ENCODE assay signal across 1 cellular context in the genomic region with DNA sequence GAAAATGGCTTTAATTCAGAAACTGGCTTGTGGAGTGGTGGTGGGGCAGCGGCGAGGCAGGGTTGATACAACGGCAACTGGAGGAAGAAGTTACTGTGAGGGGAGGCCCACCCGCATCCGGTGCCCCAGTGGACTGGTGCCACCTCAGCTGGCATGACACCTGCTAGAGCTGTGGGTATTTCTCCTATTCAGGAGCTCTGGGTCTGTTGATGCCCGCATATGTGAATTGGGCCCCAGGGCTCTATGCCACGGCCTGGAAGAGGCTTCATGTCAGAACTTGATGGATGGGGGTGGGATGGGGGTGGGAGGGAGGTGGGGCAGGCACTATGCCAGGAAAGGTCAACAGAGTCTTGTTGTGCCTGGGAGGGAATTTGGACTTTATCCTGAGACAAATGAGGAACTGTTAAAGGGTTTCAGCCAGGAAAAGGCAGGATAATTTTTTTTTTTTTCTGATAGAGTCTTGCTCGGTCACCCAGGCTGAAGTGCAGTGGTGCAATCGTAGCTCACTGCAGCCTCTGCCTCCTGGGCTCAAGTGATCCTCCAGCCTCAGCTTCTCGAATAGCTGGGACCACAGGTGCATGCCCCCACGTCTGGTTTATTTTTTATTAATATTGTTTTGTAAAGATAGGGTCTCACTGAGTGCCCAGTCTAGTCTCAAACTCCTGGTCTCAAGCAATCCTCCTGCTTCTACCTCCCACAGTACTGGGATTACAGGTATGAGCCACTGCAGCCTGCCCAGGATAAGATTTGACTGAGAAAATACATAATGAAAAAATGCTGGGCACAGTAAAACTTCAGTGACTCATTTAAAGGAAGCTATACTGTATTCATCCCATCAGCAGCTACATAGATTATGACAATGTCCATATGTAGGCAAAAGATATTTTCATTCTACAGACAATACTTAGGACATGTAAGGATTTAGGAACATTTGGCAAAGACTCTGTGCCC.
TF ChIP-seq lines count a peak whose summit lies in the region.

No MANE protein-coding gene starts in this region.

TF ChIP-seq in HepG2, 621 proteins besides CTCF, POLR2A, EP300 and RAD21 (continued from another document and continues in another):
- TF ChIP-seq, protein P1, sequence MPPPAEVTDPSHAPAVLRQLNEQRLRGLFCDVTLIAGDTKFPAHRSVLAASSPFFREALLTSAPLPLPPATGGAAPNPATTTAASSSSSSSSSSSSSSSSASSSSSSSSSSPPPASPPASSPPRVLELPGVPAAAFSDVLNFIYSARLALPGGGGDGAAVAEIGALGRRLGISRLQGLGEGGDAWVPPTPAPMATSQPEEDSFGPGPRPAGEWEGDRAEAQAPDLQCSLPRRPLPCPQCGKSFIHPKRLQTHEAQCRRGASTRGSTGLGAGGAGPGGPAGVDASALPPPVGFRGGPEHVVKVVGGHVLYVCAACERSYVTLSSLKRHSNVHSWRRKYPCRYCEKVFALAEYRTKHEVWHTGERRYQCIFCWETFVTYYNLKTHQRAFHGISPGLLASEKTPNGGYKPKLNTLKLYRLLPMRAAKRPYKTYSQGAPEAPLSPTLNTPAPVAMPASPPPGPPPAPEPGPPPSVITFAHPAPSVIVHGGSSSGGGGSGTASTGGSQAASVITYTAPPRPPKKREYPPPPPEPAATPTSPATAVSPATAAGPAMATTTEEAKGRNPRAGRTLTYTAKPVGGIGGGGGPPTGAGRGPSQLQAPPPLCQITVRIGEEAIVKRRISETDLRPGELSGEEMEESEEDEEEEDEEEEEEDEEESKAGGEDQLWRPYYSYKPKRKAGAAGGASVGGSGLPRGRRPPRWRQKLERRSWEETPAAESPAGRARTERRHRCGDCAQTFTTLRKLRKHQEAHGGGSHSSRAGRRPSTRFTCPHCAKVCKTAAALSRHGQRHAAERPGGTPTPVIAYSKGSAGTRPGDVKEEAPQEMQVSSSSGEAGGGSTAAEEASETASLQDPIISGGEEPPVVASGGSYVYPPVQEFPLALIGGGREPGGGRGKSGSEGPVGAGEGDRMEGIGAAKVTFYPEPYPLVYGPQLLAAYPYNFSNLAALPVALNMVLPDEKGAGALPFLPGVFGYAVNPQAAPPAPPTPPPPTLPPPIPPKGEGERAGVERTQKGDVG (CRISPR knock-in tag; IDR thresholded peaks at IDR 0.05; ENCODE audit: borderline replicate concordance), result no peak
- TF ChIP-seq, protein P2, sequence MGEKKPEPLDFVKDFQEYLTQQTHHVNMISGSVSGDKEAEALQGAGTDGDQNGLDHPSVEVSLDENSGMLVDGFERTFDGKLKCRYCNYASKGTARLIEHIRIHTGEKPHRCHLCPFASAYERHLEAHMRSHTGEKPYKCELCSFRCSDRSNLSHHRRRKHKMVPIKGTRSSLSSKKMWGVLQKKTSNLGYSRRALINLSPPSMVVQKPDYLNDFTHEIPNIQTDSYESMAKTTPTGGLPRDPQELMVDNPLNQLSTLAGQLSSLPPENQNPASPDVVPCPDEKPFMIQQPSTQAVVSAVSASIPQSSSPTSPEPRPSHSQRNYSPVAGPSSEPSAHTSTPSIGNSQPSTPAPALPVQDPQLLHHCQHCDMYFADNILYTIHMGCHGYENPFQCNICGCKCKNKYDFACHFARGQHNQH (CRISPR knock-in tag; IDR thresholded peaks at IDR 0.05), result peak; percentile 47; the same call in 1 of the 2 replicates
- TF ChIP-seq, protein P3, sequence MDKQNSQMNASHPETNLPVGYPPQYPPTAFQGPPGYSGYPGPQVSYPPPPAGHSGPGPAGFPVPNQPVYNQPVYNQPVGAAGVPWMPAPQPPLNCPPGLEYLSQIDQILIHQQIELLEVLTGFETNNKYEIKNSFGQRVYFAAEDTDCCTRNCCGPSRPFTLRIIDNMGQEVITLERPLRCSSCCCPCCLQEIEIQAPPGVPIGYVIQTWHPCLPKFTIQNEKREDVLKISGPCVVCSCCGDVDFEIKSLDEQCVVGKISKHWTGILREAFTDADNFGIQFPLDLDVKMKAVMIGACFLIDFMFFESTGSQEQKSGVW (CRISPR knock-in tag; IDR thresholded peaks at IDR 0.05; ENCODE audit: borderline replicate concordance), result no peak
- TF ChIP-seq NR2C2 (CRISPR knock-in tag; IDR thresholded peaks at IDR 0.05; ENCODE audit: borderline replicate concordance) (peak; percentile 59; the same call in 1 of the 2 replicates), SPEN (CRISPR knock-in tag; IDR thresholded peaks at IDR 0.05; ENCODE audit: low read depth) (no peak), XRCC5 (optimal IDR thresholded peaks at IDR 0.05; ENCODE audit: low read length) (no peak), SYNCRIP (IDR thresholded peaks at IDR 0.05; ENCODE audit: insufficient read depth, low read depth, low read length) (no peak), SNAI1 (CRISPR knock-in tag; IDR thresholded peaks at IDR 0.05; ENCODE audit: borderline replicate concordance) (no peak), SRSF9 (IDR thresholded peaks at IDR 0.05; ENCODE audit: borderline replicate concordance, insufficient read depth, low read depth, low read length, poor library complexity, severe bottlenecking) (no peak), YY1 (IDR thresholded peaks at IDR 0.05; ENCODE audit: insufficient read depth, insufficient replicate concordance, low read depth, low read length) (peak; percentile 33), MIXL1 (CRISPR knock-in tag; IDR thresholded peaks at IDR 0.05) (0 out of 2 replicates have a peak, but pooled peaks have one; percentile 46), ZNF180 (CRISPR knock-in tag; IDR thresholded peaks at IDR 0.05; ENCODE audit: borderline replicate concordance, low read depth) (no peak), FOXK2 (IDR thresholded peaks at IDR 0.05) (no peak), RXRB (CRISPR knock-in tag; IDR thresholded peaks at IDR 0.05; ENCODE audit: borderline replicate concordance) (peak; percentile 86), ZNF629 (CRISPR knock-in tag; conservative IDR thresholded peaks at IDR 0.05) (0 out of 2 replicates have a peak, but pooled peaks have one; percentile 7), ZNF496 (CRISPR knock-in tag; IDR thresholded peaks at IDR 0.05; ENCODE audit: insufficient replicate concordance) (no peak), MXD4 (CRISPR knock-in tag; IDR thresholded peaks at IDR 0.05) (no peak), ZNF670 (CRISPR knock-in tag; IDR thresholded peaks at IDR 0.05; ENCODE audit: borderline replicate concordance) (no peak), GLI4 (CRISPR knock-in tag; IDR thresholded peaks at IDR 0.05; ENCODE audit: borderline replicate concordance) (no peak), AHR (CRISPR knock-in tag; IDR thresholded peaks at IDR 0.05) (no peak), ZMAT3 (CRISPR knock-in tag; conservative IDR thresholded peaks at IDR 0.05) (no peak), ZNF598 (CRISPR knock-in tag; IDR thresholded peaks at IDR 0.05; ENCODE audit: borderline replicate concordance) (no peak), ZNF749 (CRISPR knock-in tag; IDR thresholded peaks at IDR 0.05; ENCODE audit: borderline replicate concordance) (no peak), ZNF253 (CRISPR knock-in tag; IDR thresholded peaks at IDR 0.05; ENCODE audit: borderline replicate concordance) (no peak), TARDBP (CRISPR knock-in tag; IDR thresholded peaks at IDR 0.05) (0 out of 2 replicates have a peak, but pooled peaks have one; percentile 17), HOXA9 (CRISPR knock-in tag; IDR thresholded peaks at IDR 0.05; ENCODE audit: borderline replicate concordance) (no peak)
- TF ChIP-seq, protein P4, sequence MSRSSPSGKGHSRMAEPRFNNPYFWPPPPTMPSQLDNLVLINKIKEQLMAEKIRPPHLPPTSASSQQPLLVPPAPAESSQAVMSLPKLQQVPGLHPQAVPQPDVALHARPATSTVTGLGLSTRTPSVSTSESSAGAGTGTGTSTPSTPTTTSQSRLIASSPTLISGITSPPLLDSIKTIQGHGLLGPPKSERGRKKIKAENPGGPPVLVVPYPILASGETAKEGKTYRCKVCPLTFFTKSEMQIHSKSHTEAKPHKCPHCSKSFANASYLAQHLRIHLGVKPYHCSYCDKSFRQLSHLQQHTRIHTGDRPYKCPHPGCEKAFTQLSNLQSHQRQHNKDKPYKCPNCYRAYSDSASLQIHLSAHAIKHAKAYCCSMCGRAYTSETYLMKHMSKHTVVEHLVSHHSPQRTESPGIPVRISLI (CRISPR knock-in tag; IDR thresholded peaks at IDR 0.05; ENCODE audit: borderline replicate concordance), result peak; percentile 98
- TF ChIP-seq, protein P5, sequence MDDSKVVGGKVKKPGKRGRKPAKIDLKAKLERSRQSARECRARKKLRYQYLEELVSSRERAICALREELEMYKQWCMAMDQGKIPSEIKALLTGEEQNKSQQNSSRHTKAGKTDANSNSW (CRISPR knock-in tag; IDR thresholded peaks at IDR 0.05; ENCODE audit: borderline replicate concordance), result no peak
- TF ChIP-seq, protein P6, sequence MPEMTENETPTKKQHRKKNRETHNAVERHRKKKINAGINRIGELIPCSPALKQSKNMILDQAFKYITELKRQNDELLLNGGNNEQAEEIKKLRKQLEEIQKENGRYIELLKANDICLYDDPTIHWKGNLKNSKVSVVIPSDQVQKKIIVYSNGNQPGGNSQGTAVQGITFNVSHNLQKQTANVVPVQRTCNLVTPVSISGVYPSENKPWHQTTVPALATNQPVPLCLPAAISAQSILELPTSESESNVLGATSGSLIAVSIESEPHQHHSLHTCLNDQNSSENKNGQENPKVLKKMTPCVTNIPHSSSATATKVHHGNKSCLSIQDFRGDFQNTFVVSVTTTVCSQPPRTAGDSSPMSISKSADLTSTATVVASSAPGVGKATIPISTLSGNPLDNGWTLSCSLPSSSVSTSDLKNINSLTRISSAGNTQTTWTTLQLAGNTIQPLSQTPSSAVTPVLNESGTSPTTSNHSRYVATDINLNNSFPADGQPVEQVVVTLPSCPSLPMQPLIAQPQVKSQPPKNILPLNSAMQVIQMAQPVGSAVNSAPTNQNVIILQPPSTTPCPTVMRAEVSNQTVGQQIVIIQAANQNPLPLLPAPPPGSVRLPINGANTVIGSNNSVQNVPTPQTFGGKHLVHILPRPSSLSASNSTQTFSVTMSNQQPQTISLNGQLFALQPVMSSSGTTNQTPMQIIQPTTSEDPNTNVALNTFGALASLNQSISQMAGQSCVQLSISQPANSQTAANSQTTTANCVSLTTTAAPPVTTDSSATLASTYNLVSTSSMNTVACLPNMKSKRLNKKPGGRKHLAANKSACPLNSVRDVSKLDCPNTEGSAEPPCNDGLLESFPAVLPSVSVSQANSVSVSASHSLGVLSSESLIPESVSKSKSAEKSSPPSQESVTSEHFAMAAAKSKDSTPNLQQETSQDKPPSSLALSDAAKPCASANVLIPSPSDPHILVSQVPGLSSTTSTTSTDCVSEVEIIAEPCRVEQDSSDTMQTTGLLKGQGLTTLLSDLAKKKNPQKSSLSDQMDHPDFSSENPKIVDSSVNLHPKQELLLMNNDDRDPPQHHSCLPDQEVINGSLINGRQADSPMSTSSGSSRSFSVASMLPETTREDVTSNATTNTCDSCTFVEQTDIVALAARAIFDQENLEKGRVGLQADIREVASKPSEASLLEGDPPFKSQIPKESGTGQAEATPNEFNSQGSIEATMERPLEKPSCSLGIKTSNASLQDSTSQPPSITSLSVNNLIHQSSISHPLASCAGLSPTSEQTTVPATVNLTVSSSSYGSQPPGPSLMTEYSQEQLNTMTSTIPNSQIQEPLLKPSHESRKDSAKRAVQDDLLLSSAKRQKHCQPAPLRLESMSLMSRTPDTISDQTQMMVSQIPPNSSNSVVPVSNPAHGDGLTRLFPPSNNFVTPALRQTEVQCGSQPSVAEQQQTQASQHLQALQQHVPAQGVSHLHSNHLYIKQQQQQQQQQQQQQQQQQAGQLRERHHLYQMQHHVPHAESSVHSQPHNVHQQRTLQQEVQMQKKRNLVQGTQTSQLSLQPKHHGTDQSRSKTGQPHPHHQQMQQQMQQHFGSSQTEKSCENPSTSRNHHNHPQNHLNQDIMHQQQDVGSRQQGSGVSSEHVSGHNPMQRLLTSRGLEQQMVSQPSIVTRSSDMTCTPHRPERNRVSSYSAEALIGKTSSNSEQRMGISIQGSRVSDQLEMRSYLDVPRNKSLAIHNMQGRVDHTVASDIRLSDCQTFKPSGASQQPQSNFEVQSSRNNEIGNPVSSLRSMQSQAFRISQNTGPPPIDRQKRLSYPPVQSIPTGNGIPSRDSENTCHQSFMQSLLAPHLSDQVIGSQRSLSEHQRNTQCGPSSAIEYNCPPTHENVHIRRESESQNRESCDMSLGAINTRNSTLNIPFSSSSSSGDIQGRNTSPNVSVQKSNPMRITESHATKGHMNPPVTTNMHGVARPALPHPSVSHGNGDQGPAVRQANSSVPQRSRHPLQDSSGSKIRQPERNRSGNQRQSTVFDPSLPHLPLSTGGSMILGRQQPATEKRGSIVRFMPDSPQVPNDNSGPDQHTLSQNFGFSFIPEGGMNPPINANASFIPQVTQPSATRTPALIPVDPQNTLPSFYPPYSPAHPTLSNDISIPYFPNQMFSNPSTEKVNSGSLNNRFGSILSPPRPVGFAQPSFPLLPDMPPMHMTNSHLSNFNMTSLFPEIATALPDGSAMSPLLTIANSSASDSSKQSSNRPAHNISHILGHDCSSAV (CRISPR knock-in tag; IDR thresholded peaks at IDR 0.05; ENCODE audit: borderline replicate concordance), result no peak
- TF ChIP-seq, protein P7, sequence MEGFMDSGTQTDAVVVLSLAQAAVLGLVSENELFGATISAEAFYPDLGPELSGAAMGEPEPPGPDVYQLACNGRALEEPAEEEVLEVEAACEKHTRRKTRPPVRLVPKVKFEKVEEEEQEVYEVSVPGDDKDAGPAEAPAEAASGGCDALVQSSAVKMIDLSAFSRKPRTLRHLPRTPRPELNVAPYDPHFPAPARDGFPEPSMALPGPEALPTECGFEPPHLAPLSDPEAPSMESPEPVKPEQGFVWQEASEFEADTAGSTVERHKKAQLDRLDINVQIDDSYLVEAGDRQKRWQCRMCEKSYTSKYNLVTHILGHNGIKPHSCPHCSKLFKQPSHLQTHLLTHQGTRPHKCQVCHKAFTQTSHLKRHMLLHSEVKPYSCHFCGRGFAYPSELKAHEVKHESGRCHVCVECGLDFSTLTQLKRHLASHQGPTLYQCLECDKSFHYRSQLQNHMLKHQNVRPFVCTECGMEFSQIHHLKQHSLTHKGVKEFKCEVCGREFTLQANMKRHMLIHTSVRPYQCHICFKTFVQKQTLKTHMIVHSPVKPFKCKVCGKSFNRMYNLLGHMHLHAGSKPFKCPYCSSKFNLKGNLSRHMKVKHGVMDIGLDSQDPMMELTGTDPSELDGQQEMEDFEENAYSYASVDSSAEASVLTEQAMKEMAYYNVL (CRISPR knock-in tag; IDR thresholded peaks at IDR 0.05; ENCODE audit: borderline replicate concordance), result peak; percentile 70; the same call in 1 of the 2 replicates
- TF ChIP-seq, protein P8, sequence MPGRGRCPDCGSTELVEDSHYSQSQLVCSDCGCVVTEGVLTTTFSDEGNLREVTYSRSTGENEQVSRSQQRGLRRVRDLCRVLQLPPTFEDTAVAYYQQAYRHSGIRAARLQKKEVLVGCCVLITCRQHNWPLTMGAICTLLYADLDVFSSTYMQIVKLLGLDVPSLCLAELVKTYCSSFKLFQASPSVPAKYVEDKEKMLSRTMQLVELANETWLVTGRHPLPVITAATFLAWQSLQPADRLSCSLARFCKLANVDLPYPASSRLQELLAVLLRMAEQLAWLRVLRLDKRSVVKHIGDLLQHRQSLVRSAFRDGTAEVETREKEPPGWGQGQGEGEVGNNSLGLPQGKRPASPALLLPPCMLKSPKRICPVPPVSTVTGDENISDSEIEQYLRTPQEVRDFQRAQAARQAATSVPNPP (CRISPR knock-in tag; IDR thresholded peaks at IDR 0.05), result 0 out of 2 replicates have a peak, but pooled peaks have one; percentile 44
- TF ChIP-seq, protein P9, sequence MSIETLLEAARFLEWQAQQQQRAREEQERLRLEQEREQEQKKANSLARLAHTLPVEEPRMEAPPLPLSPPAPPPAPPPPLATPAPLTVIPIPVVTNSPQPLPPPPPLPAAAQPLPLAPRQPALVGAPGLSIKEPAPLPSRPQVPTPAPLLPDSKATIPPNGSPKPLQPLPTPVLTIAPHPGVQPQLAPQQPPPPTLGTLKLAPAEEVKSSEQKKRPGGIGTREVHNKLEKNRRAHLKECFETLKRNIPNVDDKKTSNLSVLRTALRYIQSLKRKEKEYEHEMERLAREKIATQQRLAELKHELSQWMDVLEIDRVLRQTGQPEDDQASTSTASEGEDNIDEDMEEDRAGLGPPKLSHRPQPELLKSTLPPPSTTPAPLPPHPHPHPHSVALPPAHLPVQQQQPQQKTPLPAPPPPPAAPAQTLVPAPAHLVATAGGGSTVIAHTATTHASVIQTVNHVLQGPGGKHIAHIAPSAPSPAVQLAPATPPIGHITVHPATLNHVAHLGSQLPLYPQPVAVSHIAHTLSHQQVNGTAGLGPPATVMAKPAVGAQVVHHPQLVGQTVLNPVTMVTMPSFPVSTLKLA (IDR thresholded peaks at IDR 0.05), result no peak
